In the genomic region with DNA sequence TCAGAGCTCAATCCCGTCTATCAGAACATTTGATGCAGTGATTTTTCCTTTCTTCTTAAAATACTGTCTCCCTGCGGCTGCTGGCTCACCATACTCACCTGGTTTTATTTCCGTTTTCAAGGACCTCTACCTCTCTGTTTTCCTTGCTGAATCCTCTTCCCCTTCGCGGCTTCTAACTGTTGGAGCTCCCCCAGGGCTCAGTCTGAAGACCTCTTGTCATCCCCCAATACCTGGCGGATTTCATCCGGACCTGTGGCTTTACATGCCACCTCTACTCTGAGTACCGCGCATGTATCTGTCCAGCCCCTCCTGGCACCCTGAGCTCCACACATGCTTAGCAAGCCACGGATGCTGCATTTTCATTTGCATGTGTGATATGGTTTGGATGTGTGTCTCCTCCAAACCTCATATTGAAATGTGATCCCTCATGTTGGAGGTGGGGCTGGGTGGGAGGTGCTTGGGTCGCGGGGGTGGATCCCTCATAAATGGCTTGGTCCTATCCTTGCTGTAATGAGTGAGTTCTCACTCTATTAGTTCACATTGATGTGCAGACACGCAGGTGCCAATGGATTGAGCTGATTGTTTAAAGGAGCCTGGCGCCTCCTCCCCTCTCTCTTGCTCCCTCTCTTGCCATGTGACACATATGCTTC, we compare ENCODE assay signal across 17 cellular contexts.
DNase-seq lines count a peak whose midpoint lies in the region; ATAC-seq and TF ChIP-seq lines count a peak whose summit lies in the region.
"Had no signal": no experiment of that assay in that cellular context is flagged by ENCODE, and none has a peak within 500 bp of the region (broad histone marks: within the 10 kb centered on the region; RNA-seq: fewer than 3 reads in every experiment).

No MANE protein-coding gene starts in this region.

- H3K27ac ChIP-seq in HEK293 (ENCODE audit: extremely low read depth, low read depth, low read length): no peak overlapping the region
- H3K27ac ChIP-seq: KMS-11 had no signal

- H3K36me3 ChIP-seq in HEK293 (ENCODE audit: control insufficient read depth in 2 of 2, insufficient read depth in 1 of 2, low read length in 2 of 2) (no peaks in the 10 kb centered on the region), iPS-15b (ENCODE audit: control insufficient read depth, insufficient read depth, low read length) (no peaks in the 10 kb centered on the region)

- TF ChIP-seq CTCF in HEK293 (tag by site-specific recombination; IDR thresholded peaks at IDR 0.05): no peak
- TF ChIP-seq CTCF in omental fat pad (IDR thresholded peaks at IDR 0.05): no peak

- POLR2A ChIA-PET in HEK293 (lab: Yijun Ruan, JAX): interaction anchor here (0.7 kb wide), 1 partner anchor 68 kb away, joined by 3 read pairs; no protein-coding TSS in a partner anchor

- no peaks in the 10 kb centered on the region for H3K27me3 ChIP-seq in iPS-15b (ENCODE audit: control insufficient read depth, insufficient read depth, low read length)

- no peaks in the 10 kb centered on the region for H3K9me3 ChIP-seq in HEK293 (ENCODE audit: control insufficient read depth, insufficient read depth, low read depth, low read length)
- H3K9me3 ChIP-seq in iPS-15b (ENCODE audit: control insufficient read depth, insufficient read depth, low read length): no peaks in the 10 kb centered on the region

- no peak for ATAC-seq in omental fat pad (ENCODE audit: low FRiP score)
- ATAC-seq in GM21529 (IDR thresholded peaks at IDR 0.05; ENCODE audit: unreplicated experiment): no peak

- CTCF ChIA-PET in HEK293 (lab: Yijun Ruan, JAX): interaction anchor here (0.5 to 6.0 kb wide), 6 partner anchors 17 to 288 kb away, joined by 3 to 25 read pairs (median 11); no protein-coding TSS in a partner anchor

- H3K4me3 ChIP-seq in HEK293 (ENCODE audit: low read depth, low read length): no peak overlapping the region
- peak overlapping the region; percentile 28 for H3K4me3 ChIP-seq in iPS-15b (ENCODE audit: low read depth, low read length)

- no peak overlapping the region for H3K9ac ChIP-seq in iPS-15b (ENCODE audit: low read depth, low read length)
- H3K9ac ChIP-seq: KMS-11 had no signal

- H3K4me1 ChIP-seq in HEK293 (ENCODE audit: control insufficient read depth, insufficient read depth, low read length): peaks cover 3% of the 10 kb centered on the region; the same call in 1 of the 2 replicates
- no peaks in the 10 kb centered on the region for H3K4me1 ChIP-seq in iPS-15b (ENCODE audit: control insufficient read depth, insufficient read depth, low read length)

- DNase-seq in EL (peak; percentile 8), OCI-M1 (lab: John Stamatoyannopoulos, UW) (peak; percentile 8), hippocampal formation (lab: John Stamatoyannopoulos, UW) (no peak), omental fat pad (ENCODE audit: low spot score) (no peak)
- no peak for DNase-seq in activated CD8-positive, alpha-beta memory T cell treated with anti-CD3 and anti-CD28 coated beads, Interleukin-2, amount 50 U/mL, for 48 hours
- DNase-seq: ACHN, COR-L47, DMS153, HCEC 1CT, NCI-H187, NCI-H2171, NCI-H446, SIG-M5 had no signal

TF ChIP-seq in HEK293, 187 proteins besides CTCF, POLR2A, EP300 and RAD21:
- TF ChIP-seq KLF1 (tag by site-specific recombination; IDR thresholded peaks at IDR 0.05) (peak; percentile 48), ZFHX2 (tag by site-specific recombination; conservative IDR thresholded peaks at IDR 0.05) (peak; percentile 93), GLI4 (tag by site-specific recombination; IDR thresholded peaks at IDR 0.05) (no peak), EGR2 (tag by site-specific recombination; IDR thresholded peaks at IDR 0.05; ENCODE audit: low read depth) (peak; percentile 87), ZNF510 (tag by site-specific recombination; IDR thresholded peaks at IDR 0.05; ENCODE audit: insufficient replicate concordance) (no peak)
TF ChIP-seq in HEK293: peak in this region for 3.

Comparison
In these comparisons a context has a peak if more than half of its experiments do, and no peak if none do; other contexts are left out.
1. DNase-seq: peak in EL (single experiment) and OCI-M1 (single experiment); none in hippocampal formation (0 of 2), omental fat pad (single experiment) and activated CD8-positive, alpha-beta memory T cell treated with anti-CD3 and anti-CD28 coated beads, Interleukin-2, amount 50 U/mL, for 48 hours (single experiment).